In genomic region chr6:107636486-107636885, GRCh38 we compare ENCODE assay signal across 25 cellular contexts.
DNase-seq lines count a peak whose midpoint lies in the region; ATAC-seq and TF ChIP-seq lines count a peak whose summit lies in the region.
"Had no signal": no experiment of that assay in that cellular context is flagged by ENCODE, and none has a peak within 500 bp of the region (broad histone marks: within the 10 kb centered on the region; RNA-seq: fewer than 3 reads in every experiment).

No MANE protein-coding gene starts in this region.

- no TSS peak for BruUV-seq in Panc1 (replicated peaks; lab: Mats Ljungman, UMichigan)

- no peaks in the 10 kb centered on the region for H3K36me3 ChIP-seq in Panc1 (ENCODE audit: control insufficient read depth, insufficient read depth, low read length)
- H3K36me3 ChIP-seq: breast epithelium, neutrophil, prostate gland, thoracic aorta had no signal

- no peak overlapping the region for H3K4me3 ChIP-seq in Panc1 (ENCODE audit: low read depth in 2 of 2, low read length in 2 of 2)
- H3K4me3 ChIP-seq: breast epithelium, prostate gland, thoracic aorta had no signal

- no peak for ATAC-seq in Panc1
- no peak for ATAC-seq in HG03432 (IDR thresholded peaks at IDR 0.05; ENCODE audit: unreplicated experiment)
- no peak for ATAC-seq in Right ventricle myocardium superior (ENCODE audit: poor library complexity)
- ATAC-seq: left cardiac atrium; stimulated activated naive CD8-positive, alpha-beta T cell treated with anti-CD3 and anti-CD28 coated beads, Interleukin-15, Interleukin-2, amounts not matched to agents 100 U/mL and 50 U/mL, for 24 hours had no signal

- H3K27me3 ChIP-seq in Panc1 (ENCODE audit: control insufficient read depth, insufficient read depth, low read length), result no peaks in the 10 kb centered on the region

- H3K4me3 Mint-ChIP-seq in glutamatergic neuron (ENCODE audit: unreplicated experiment) (no peak overlapping the region), CD14-positive monocyte (peak overlapping the region in 1 of 2 donors; percentile 66)
- H3K4me3 Mint-ChIP-seq: activated CD4-positive, alpha-beta T cell treated with anti-CD3 and anti-CD28 coated beads, Interleukin-2, amount 10 ng/mL, durations not matched to agents 7 days and 5 days; activated naive CD4-positive, alpha-beta T cell treated with anti-CD3 and anti-CD28 coated beads, Interleukin-2, amount 10 ng/mL, durations not matched to agents 7 days and 5 days; T-helper 2 cell treated with Interferon-gamma antibody and Interleukin-4, amounts not matched to agents 5 μg/mL and 100 μg/mL, for 36 hours had no signal

- peaks cover 5% of the 10 kb centered on the region; the same call in 1 of the 2 replicates for H3K4me1 ChIP-seq in Panc1 (ENCODE audit: control insufficient read depth, insufficient read depth, low read length)
- H3K4me1 ChIP-seq: breast epithelium, prostate gland had no signal

- peaks cover 11% of the 10 kb centered on the region for H3K27me3 Mint-ChIP-seq in glutamatergic neuron (ENCODE audit: unreplicated experiment)
- peaks cover 55 to 82% (median 71%) of the 10 kb centered on the region in 3 donors for H3K27me3 Mint-ChIP-seq in CD14-positive monocyte (ENCODE audit: low read depth in 3 of 3)

- H3K27ac ChIP-seq in Panc1 (ENCODE audit: low read length), result no peak overlapping the region
- H3K27ac ChIP-seq: breast epithelium, HL-60, neutrophil, prostate gland, thoracic aorta had no signal

- in situ Hi-C loops in Panc1 (cut with HindIII; ENCODE audit: low pct_unique_long_range_greater_than_20kb, low sequenced_read_pairs), result no loop called here

- H3K36me3 Mint-ChIP-seq in glutamatergic neuron (ENCODE audit: unreplicated experiment), result no peaks in the 10 kb centered on the region
- no peaks in the 10 kb centered on the region for H3K36me3 Mint-ChIP-seq in CD14-positive monocyte
- H3K36me3 Mint-ChIP-seq: activated naive CD4-positive, alpha-beta T cell treated with anti-CD3 and anti-CD28 coated beads, Interleukin-2, amount 10 ng/mL, durations not matched to agents 7 days and 5 days; CD8-positive, alpha-beta memory T cell had no signal

- TF ChIP-seq CTCF in Panc1 (IDR thresholded peaks at IDR 0.05) (peak; percentile 23; the same call in 1 of the 2 replicates), glutamatergic neuron (IDR thresholded peaks at IDR 0.05; ENCODE audit: partially characterized antibody, unreplicated experiment) (peak; percentile 13), CD14-positive monocyte (IDR thresholded peaks at IDR 0.05) (no peak)

- intact Hi-C loops in Panc1 (cut with micrococcal nuclease; ENCODE audit: unreplicated experiment), result no loop called here
- intact Hi-C loops in CD14-positive monocyte (cut with micrococcal nuclease), result no loop called here
- intact Hi-C loops in Right ventricle myocardium superior (cut with DNase I), result no loop called here

- DNase-seq in DMS 273 (lab: John Stamatoyannopoulos, UW; ENCODE audit: unreplicated experiment), result peak; percentile 23
- DNase-seq in DMS 273 treated with DMSO at 0.1 percent for 48 hours (lab: John Stamatoyannopoulos, UW), result no peak
- no peak for DNase-seq in Panc1 (ENCODE audit: low read depth, low spot score)
- DNase-seq in glutamatergic neuron, result no peak
- no peak for DNase-seq in mucosa of gallbladder (ENCODE audit: low spot score)
- no peak for DNase-seq in CD14-positive monocyte (ENCODE audit: low spot score)
- no peak for DNase-seq in Right ventricle myocardium superior
- DNase-seq: activated CD4-positive, alpha-beta T cell treated with anti-CD3 and anti-CD28 coated beads, Interleukin-2, amount 10 ng/mL, durations not matched to agents 7 days and 5 days; activated naive CD4-positive, alpha-beta T cell treated with anti-CD3 and anti-CD28 coated beads, Interleukin-2, amount 10 ng/mL, durations not matched to agents 7 days and 5 days; activated T-cell treated with anti-CD3 and anti-CD28 coated beads, Interleukin-2, amount 50 U/mL, for 48 hours; AML-193; amniotic stem cell; CD8-positive, alpha-beta memory T cell; head of caudate nucleus; left cardiac atrium; NCI-H1417 treated with DMSO at 0.1 percent for 48 hours; NCI-H345; stimulated activated naive CD8-positive, alpha-beta T cell treated with anti-CD3 and anti-CD28 coated beads, Interleukin-15, Interleukin-2, amounts not matched to agents 100 U/mL and 50 U/mL, for 24 hours had no signal

- POLR2A ChIA-PET in Panc1 (lab: Charles Lee), result interaction anchor here (0.6 kb wide), 1 partner anchor 488 kb away, joined by 7 read pairs; no protein-coding TSS in a partner anchor

- peaks cover 10% of the 10 kb centered on the region for H3K9me3 Mint-ChIP-seq in glutamatergic neuron (ENCODE audit: unreplicated experiment)
- peaks cover 0 to 18% (median 9%) of the 10 kb centered on the region in 7 donors for H3K9me3 Mint-ChIP-seq in CD14-positive monocyte
- H3K9me3 Mint-ChIP-seq: activated CD4-positive, alpha-beta T cell treated with anti-CD3 and anti-CD28 coated beads, Interleukin-2, amount 10 ng/mL, durations not matched to agents 7 days and 5 days; activated naive CD4-positive, alpha-beta T cell treated with anti-CD3 and anti-CD28 coated beads, Interleukin-2, amount 10 ng/mL, durations not matched to agents 7 days and 5 days; T-helper 2 cell treated with Interferon-gamma antibody and Interleukin-4, amounts not matched to agents 5 μg/mL and 100 μg/mL, for 36 hours had no signal

- no peaks in the 10 kb centered on the region for H3K9me3 ChIP-seq in Panc1 (ENCODE audit: control insufficient read depth, insufficient read depth, low read depth, low read length)
- H3K9me3 ChIP-seq: breast epithelium, neutrophil, prostate gland, thoracic aorta had no signal

- H3K27ac Mint-ChIP-seq in glutamatergic neuron (ENCODE audit: unreplicated experiment) (no peak overlapping the region), CD14-positive monocyte (no peak overlapping the region)
- H3K27ac Mint-ChIP-seq: activated CD4-positive, alpha-beta T cell treated with anti-CD3 and anti-CD28 coated beads, Interleukin-2, amount 10 ng/mL, durations not matched to agents 7 days and 5 days; activated naive CD4-positive, alpha-beta T cell treated with anti-CD3 and anti-CD28 coated beads, Interleukin-2, amount 10 ng/mL, durations not matched to agents 7 days and 5 days; CD8-positive, alpha-beta memory T cell; T-helper 2 cell treated with Interferon-gamma antibody and Interleukin-4, amounts not matched to agents 5 μg/mL and 100 μg/mL, for 36 hours had no signal

- peaks cover 26% of the 10 kb centered on the region for H3K4me1 Mint-ChIP-seq in glutamatergic neuron (ENCODE audit: low read depth, unreplicated experiment)
- peaks cover 8% of the 10 kb centered on the region for H3K4me1 Mint-ChIP-seq in CD14-positive monocyte

- CTCF ChIA-PET in Panc1 (lab: Charles Lee), result no interaction called here
